14 cellular contexts compared by ENCODE assay signal in the genomic region with DNA sequence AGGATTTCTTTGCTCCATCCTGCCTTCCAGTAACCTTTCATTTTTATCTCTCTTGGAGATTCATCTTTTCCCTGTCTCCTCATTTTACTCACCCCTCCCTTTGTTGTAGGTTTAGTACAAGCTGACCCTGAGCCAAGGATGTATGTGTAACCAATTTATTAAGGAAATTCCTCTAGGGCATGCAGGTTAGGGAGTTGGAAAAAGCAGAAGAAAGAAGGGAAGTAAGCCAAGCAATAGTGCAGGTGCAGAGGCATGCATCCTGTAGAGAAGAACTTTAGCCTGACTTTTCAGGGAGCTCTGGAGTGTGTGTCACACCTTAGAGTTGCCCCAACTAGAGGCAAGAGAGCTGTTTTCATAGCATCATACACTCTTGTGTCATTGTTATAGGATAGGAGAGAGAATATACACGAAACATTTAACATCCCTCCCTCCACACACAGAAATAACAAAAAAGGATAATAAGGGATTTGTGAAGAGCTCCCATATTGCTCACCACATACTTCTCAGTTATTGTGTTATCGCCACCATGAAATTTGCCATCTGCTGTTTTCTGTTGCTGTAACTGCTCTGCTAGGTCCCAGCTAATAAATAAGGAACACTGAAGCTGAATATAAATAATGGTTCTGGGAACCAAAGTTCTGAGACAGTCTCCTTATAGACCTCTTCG. TPM values are rescaled to one million over a fixed set of nuclear protein-coding genes. Genes with fewer than 3 reads are reported as not detected.
DNase-seq lines count a peak whose midpoint lies in the region; TF ChIP-seq lines count a peak whose summit lies in the region.
"Had no signal": no experiment of that assay in that cellular context is flagged by ENCODE, and none has a peak within 500 bp of the region (broad histone marks: within the 10 kb centered on the region; RNA-seq: fewer than 3 reads in every experiment).

No MANE protein-coding gene starts in this region.

- H3K9me3 Mint-ChIP-seq in nephron = no peaks in the 10 kb centered on the region
- H3K9me3 Mint-ChIP-seq: activated naive CD8-positive, alpha-beta T cell treated with anti-CD3 and anti-CD28 coated beads, Interleukin-2, amount 10 ng/mL, durations not matched to agents 7 days and 5 days had no signal

- H3K36me3 Mint-ChIP-seq in nephron (ENCODE audit: low read depth) = no peaks in the 10 kb centered on the region
- H3K36me3 Mint-ChIP-seq: activated naive CD8-positive, alpha-beta T cell treated with anti-CD3 and anti-CD28 coated beads, Interleukin-2, amount 10 ng/mL, durations not matched to agents 7 days and 5 days had no signal

- H3K4me3 Mint-ChIP-seq in nephron = no peak overlapping the region
- H3K4me3 Mint-ChIP-seq: activated naive CD8-positive, alpha-beta T cell treated with anti-CD3 and anti-CD28 coated beads, Interleukin-2, amount 10 ng/mL, durations not matched to agents 7 days and 5 days had no signal

- no peaks in the 10 kb centered on the region for H3K36me3 ChIP-seq in ACC112 (ENCODE audit: insufficient read depth, low read length)

- H3K4me1 Mint-ChIP-seq in nephron = peaks cover 29% of the 10 kb centered on the region
- H3K4me1 Mint-ChIP-seq: activated naive CD8-positive, alpha-beta T cell treated with anti-CD3 and anti-CD28 coated beads, Interleukin-2, amount 10 ng/mL, durations not matched to agents 7 days and 5 days had no signal

- H3K4me3 ChIP-seq in ACC112 (ENCODE audit: low read depth, low read length) = no peak overlapping the region; the same call in 1 of the 2 replicates
- H3K4me3 ChIP-seq in epithelial cell of esophagus (ENCODE audit: low read length) = no peak overlapping the region
- H3K4me3 ChIP-seq: dorsolateral prefrontal cortex had no signal

- peak overlapping the region; percentile 98 for H3K27ac ChIP-seq in ACC112 (ENCODE audit: low read depth, low read length)
- H3K27ac ChIP-seq: dorsolateral prefrontal cortex had no signal

- H3K79me2 ChIP-seq in ACC112 (ENCODE audit: control insufficient read depth, insufficient read depth, low read length, unreplicated experiment) = no peaks in the 10 kb centered on the region

- peaks cover 31% of the 10 kb centered on the region for H3K4me1 ChIP-seq in ACC112 (ENCODE audit: control insufficient read depth, insufficient read depth, low read length, unreplicated experiment)

- H3K27me3 ChIP-seq in ACC112 (ENCODE audit: insufficient read depth, low read length) = no peaks in the 10 kb centered on the region
- H3K27me3 ChIP-seq: dorsolateral prefrontal cortex had no signal

- peak overlapping the region; percentile 49 to 91 (median 89) for H3K27ac Mint-ChIP-seq in nephron
- H3K27ac Mint-ChIP-seq: activated naive CD8-positive, alpha-beta T cell treated with anti-CD3 and anti-CD28 coated beads, Interleukin-2, amount 10 ng/mL, durations not matched to agents 7 days and 5 days had no signal

- TF ChIP-seq CTCF in epithelial cell of esophagus (IDR thresholded peaks at IDR 0.05; ENCODE audit: insufficient read depth, low read depth, low read length, missing control alignments) (no peak), nephron (IDR thresholded peaks at IDR 0.05; ENCODE audit: unreplicated experiment in 3 of 3) (no peak)

- peak overlapping the region; percentile 33 for H2AFZ ChIP-seq in ACC112 (ENCODE audit: low read length, unreplicated experiment)

- DNase-seq in M059J (ENCODE audit: low read depth) = peak; percentile 60
- peak; percentile 75 for DNase-seq in epithelial cell of esophagus (ENCODE audit: low read depth)
- no peak for DNase-seq in T-helper 9 cell
- no peak for DNase-seq in HPDE6-E6E7 (ENCODE audit: extremely low spot score)
- DNase-seq in NCI-H1105 (lab: John Stamatoyannopoulos, UW) = no peak
- no peak for DNase-seq in islet precursor cell
- DNase-seq: activated naive CD8-positive, alpha-beta T cell treated with anti-CD3 and anti-CD28 coated beads, Interleukin-2, amount 10 ng/mL, durations not matched to agents 7 days and 5 days; dorsolateral prefrontal cortex; hypothalamus; midbrain; retina had no signal

- H3K27me3 Mint-ChIP-seq in nephron (ENCODE audit: low read depth) = no peaks in the 10 kb centered on the region
- H3K27me3 Mint-ChIP-seq: activated naive CD8-positive, alpha-beta T cell treated with anti-CD3 and anti-CD28 coated beads, Interleukin-2, amount 10 ng/mL, durations not matched to agents 7 days and 5 days had no signal

RNA-seq across cellular contexts. Expression of a gene that starts 21.8 kb away (rescaled TPM):
- 116 and 143 TPM in 2 replicates for total RNA-seq in M059J (2014; rRNA removed; shearing (Covaris generic))
- total RNA-seq: activated CD8-positive, alpha-beta memory T cell treated with anti-CD3 and anti-CD28 coated beads for 36 hours had no signal

Comparison
In these comparisons a context has a peak if more than half of its experiments do, and no peak if none do; other contexts are left out.
1. DNase-seq: peak in M059J (single experiment) and epithelial cell of esophagus (single experiment); none in T-helper 9 cell (single experiment), HPDE6-E6E7 (single experiment), NCI-H1105 (single experiment) and islet precursor cell (single experiment).